In the genomic region with DNA sequence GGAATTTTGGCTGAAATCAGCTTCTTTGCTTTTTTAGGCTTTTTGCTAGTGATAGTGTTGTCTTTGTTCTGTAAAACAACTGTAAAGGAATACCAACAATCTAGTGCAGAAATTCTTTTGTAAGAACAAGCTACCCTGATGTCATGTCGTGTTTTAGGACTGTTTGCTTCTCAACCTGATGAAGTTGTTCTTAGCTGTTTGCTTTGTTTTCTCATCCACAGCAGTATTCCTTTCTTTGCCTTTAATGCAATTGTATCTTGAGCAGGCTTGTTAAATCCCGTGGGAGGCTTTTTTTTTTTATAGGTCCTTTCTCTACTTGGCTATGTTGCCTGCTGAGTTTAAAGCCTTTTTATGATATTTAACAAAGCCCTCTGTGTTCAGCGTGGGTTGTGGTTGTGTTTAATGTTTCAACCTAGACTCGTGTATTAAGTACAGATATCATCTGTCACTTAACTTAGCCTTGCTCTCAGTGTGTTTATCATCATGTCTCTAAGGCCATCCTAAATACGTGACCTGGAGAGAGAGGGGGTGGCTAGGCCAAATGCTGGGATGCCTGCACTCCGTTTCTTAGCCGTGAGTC, we compare ENCODE assay signal across 18 cellular contexts. TPM values are rescaled to one million over a fixed set of nuclear protein-coding genes. Genes with fewer than 3 reads are reported as not detected.
A peak's percentile ranks its signal among the peaks of the same experiment; 100 is the strongest.
DNase-seq lines count a peak whose midpoint lies in the region; ATAC-seq and TF ChIP-seq lines count a peak whose summit lies in the region.
"Had no signal": no experiment of that assay in that cellular context is flagged by ENCODE, and none has a peak within 500 bp of the region (broad histone marks: within the 10 kb centered on the region; RNA-seq: fewer than 3 reads in every experiment).

No MANE protein-coding gene starts in this region.

- TF ChIP-seq CTCF in hepatocyte (IDR thresholded peaks at IDR 0.05; ENCODE audit: poor library complexity) (no peak), transverse colon (IDR thresholded peaks at IDR 0.05) (no peak)

- 27% methylated on average over 7 of the region's 7 CpGs for WGBS in hepatocyte (ENCODE audit: low lambda C conversion rate, missing lambda C conversion rate)
- WGBS in transverse colon (ENCODE audit: low coverage in 1 of 2), 2 donors = 34 to 49% methylated on average over 6 to 7 of the region's 7 CpGs

- no peak for DNase-seq in activated T-cell treated with anti-CD3 and anti-CD28 coated beads, Interleukin-2, amount 50 U/mL, for 24 hours
- no peak for DNase-seq in activated T-cell treated with anti-CD3 and anti-CD28 coated beads, Interleukin-2, amount 50 U/mL, for 1 hour
- DNase-seq in T-helper 2 cell treated with Interferon-gamma antibody and Interleukin-4, amounts not matched to agents 5 μg/mL and 100 μg/mL, for 36 hours (ENCODE audit: low spot score) = no peak
- DNase-seq in hepatocyte (ENCODE audit: low spot score) = no peak
- DNase-seq in transverse colon = no peak
- DNase-seq in T-cell = no peak
- DNase-seq: activated CD4-positive, CD25-positive, alpha-beta regulatory T cell; activated T-cell treated with anti-CD3 and anti-CD28 coated beads, Interleukin-2, amount 50 U/mL, for 4 hours; head of caudate nucleus; KBM-7; NCI-H1694; NK-92 treated with Interleukin-12 subunit alpha and Interleukin-12 subunit beta, amount 100 ng/mL, for 24 hours; stimulated activated CD4-positive, alpha-beta T cell treated with anti-CD3 and anti-CD28 coated beads, Interleukin-12 subunit alpha, Interleukin-12 subunit beta, amount 100 ng/mL, for 4 hours had no signal

- peak overlapping the region; percentile 53 for H3K27ac ChIP-seq in hepatocyte
- H3K27ac ChIP-seq in transverse colon = peak overlapping the region in 3 of 4 donors; percentile 8 to 59 (median 54)
- H3K27ac ChIP-seq: SJCRH30, tibial nerve had no signal

- peaks cover 85% of the 10 kb centered on the region for H3K4me1 Mint-ChIP-seq in activated T-cell treated with anti-CD3 and anti-CD28 coated beads, Interleukin-2, amount 50 U/mL, for 24 hours (ENCODE audit: low read depth)
- peaks cover 72% of the 10 kb centered on the region for H3K4me1 Mint-ChIP-seq in T-helper 2 cell treated with Interferon-gamma antibody and Interleukin-4, amounts not matched to agents 5 μg/mL and 100 μg/mL, for 36 hours (ENCODE audit: low read depth)
- H3K4me1 Mint-ChIP-seq in T-cell = peaks cover 71 to 84% (median 81%) of the 10 kb centered on the region in 3 donors

- no peak for ATAC-seq in GM19397 (IDR thresholded peaks at IDR 0.05; ENCODE audit: unreplicated experiment)
- no peak for ATAC-seq in HG03159 (IDR thresholded peaks at IDR 0.05; ENCODE audit: unreplicated experiment)
- no peak for ATAC-seq in T-cell (replicated peaks in 1 of 4)
- ATAC-seq: activated T-cell treated with anti-CD3 and anti-CD28 coated beads, Interleukin-2, amount 50 U/mL, for 4 hours had no signal

- H3K9me2 ChIP-seq in hepatocyte (replicated peaks; ENCODE audit: insufficient read depth) = no peaks in the 10 kb centered on the region

- no peak for TF ChIP-seq EP300 in transverse colon (IDR thresholded peaks at IDR 0.05; ENCODE audit: low read depth)

- no peak overlapping the region for H2AFZ ChIP-seq in hepatocyte

- H3K79me2 ChIP-seq in hepatocyte = peaks cover 71% of the 10 kb centered on the region

- H3K9me3 ChIP-seq in hepatocyte (ENCODE audit: low read depth) = no peaks in the 10 kb centered on the region
- H3K9me3 ChIP-seq in transverse colon = no peaks in the 10 kb centered on the region
- H3K9me3 ChIP-seq: SJCRH30, tibial nerve had no signal

- peak overlapping the region; percentile 38 for H3K4me2 ChIP-seq in hepatocyte

- TF ChIP-seq POLR2A in transverse colon (IDR thresholded peaks at IDR 0.05) = no peak

- no peaks in the 10 kb centered on the region for H4K20me1 ChIP-seq in hepatocyte (ENCODE audit: insufficient read depth, poor library complexity, severe bottlenecking)

- peak overlapping the region; percentile 2 for H3K27ac Mint-ChIP-seq in activated T-cell treated with anti-CD3 and anti-CD28 coated beads, Interleukin-2, amount 50 U/mL, for 24 hours
- peak overlapping the region; percentile 19 for H3K27ac Mint-ChIP-seq in T-helper 2 cell treated with Interferon-gamma antibody and Interleukin-4, amounts not matched to agents 5 μg/mL and 100 μg/mL, for 36 hours
- H3K27ac Mint-ChIP-seq in T-cell = peak overlapping the region in 1 of 2 donors; percentile 35

- H3K4me1 ChIP-seq in hepatocyte (ENCODE audit: insufficient read depth) = peaks cover 6% of the 10 kb centered on the region
- H3K4me1 ChIP-seq in transverse colon = peaks cover 21 to 58% (median 28%) of the 10 kb centered on the region in 4 donors

- H3K36me3 Mint-ChIP-seq in activated T-cell treated with anti-CD3 and anti-CD28 coated beads, Interleukin-2, amount 50 U/mL, for 24 hours (ENCODE audit: low read depth) = peaks cover 2% of the 10 kb centered on the region
- H3K36me3 Mint-ChIP-seq in T-helper 2 cell treated with Interferon-gamma antibody and Interleukin-4, amounts not matched to agents 5 μg/mL and 100 μg/mL, for 36 hours (ENCODE audit: low read depth) = peaks cover 15% of the 10 kb centered on the region
- H3K36me3 Mint-ChIP-seq in T-cell = peaks cover 2% of the 10 kb centered on the region

- POLR2A ChIA-PET in T-cell (lab: Charles Lee) = no interaction called here

- H3K4me3 ChIP-seq in hepatocyte (no peak overlapping the region), transverse colon (no peak overlapping the region)
- H3K4me3 ChIP-seq: cardiac muscle cell, SJCRH30, tibial nerve had no signal

- H3K27me3 Mint-ChIP-seq in activated T-cell treated with anti-CD3 and anti-CD28 coated beads, Interleukin-2, amount 50 U/mL, for 24 hours = no peaks in the 10 kb centered on the region
- no peaks in the 10 kb centered on the region for H3K27me3 Mint-ChIP-seq in T-helper 2 cell treated with Interferon-gamma antibody and Interleukin-4, amounts not matched to agents 5 μg/mL and 100 μg/mL, for 36 hours (ENCODE audit: low read depth)
- H3K27me3 Mint-ChIP-seq in T-cell = no peaks in the 10 kb centered on the region

- H3K27me3 ChIP-seq in hepatocyte (no peaks in the 10 kb centered on the region), transverse colon (no peaks in the 10 kb centered on the region)
- H3K27me3 ChIP-seq: cardiac muscle cell, SJCRH30, tibial nerve had no signal

- in situ Hi-C loops in transverse colon (cut with MboI; ENCODE audit: low pct_ligation_motif_present in 1 of 4, low pct_unique_long_range_greater_than_20kb in 1 of 4, low sequenced_read_pairs in 3 of 4) = no loop called here

- H3K4me3 Mint-ChIP-seq in activated T-cell treated with anti-CD3 and anti-CD28 coated beads, Interleukin-2, amount 50 U/mL, for 24 hours = no peak overlapping the region
- H3K4me3 Mint-ChIP-seq in T-helper 2 cell treated with Interferon-gamma antibody and Interleukin-4, amounts not matched to agents 5 μg/mL and 100 μg/mL, for 36 hours = peak overlapping the region; percentile 8
- H3K4me3 Mint-ChIP-seq in T-cell = peak overlapping the region in 1 of 3 donors; percentile 57
- H3K4me3 Mint-ChIP-seq: activated T-cell treated with anti-CD3 and anti-CD28 coated beads, Interleukin-2, amount 50 U/mL, for 4 hours had no signal

- CTCF ChIA-PET in T-cell (lab: Charles Lee) = no interaction called here

- intact Hi-C loops in transverse colon (cut with DNase I; ENCODE audit: low total_unique reads) = no loop called here

- peaks cover 2% of the 10 kb centered on the region for H3K9me3 Mint-ChIP-seq in activated T-cell treated with anti-CD3 and anti-CD28 coated beads, Interleukin-2, amount 50 U/mL, for 24 hours
- no peaks in the 10 kb centered on the region for H3K9me3 Mint-ChIP-seq in T-helper 2 cell treated with Interferon-gamma antibody and Interleukin-4, amounts not matched to agents 5 μg/mL and 100 μg/mL, for 36 hours
- H3K9me3 Mint-ChIP-seq in T-cell = no peaks in the 10 kb centered on the region
- H3K9me3 Mint-ChIP-seq: activated T-cell treated with anti-CD3 and anti-CD28 coated beads, Interleukin-2, amount 50 U/mL, for 4 hours had no signal

- H3K36me3 ChIP-seq in hepatocyte (replicated peaks; ENCODE audit: insufficient read depth, low read depth) = no peaks in the 10 kb centered on the region
- no peaks in the 10 kb centered on the region for H3K36me3 ChIP-seq in transverse colon
- H3K36me3 ChIP-seq: cardiac muscle cell, SJCRH30, tibial nerve had no signal

RNA-seq across cellular contexts. Expression of gene ADARB1, which starts 31.6 kb away (rescaled TPM):
- total RNA-seq in hepatocyte (9.9 and 16.0 TPM in 2 replicates), transverse colon (10 to 100 TPM in 3 of 4 donors, 1 to 10 TPM in 1; 6.8 to 32.2 (median 17.3) TPM), T-cell (10 to 100 TPM; 39.7 to 50.3 (median 44.5) TPM)
- polyA plus RNA-seq in hepatocyte = 17.3 and 19.4 TPM in 2 replicates
